1 cellular context compared by ENCODE assay signal in the genomic region with DNA sequence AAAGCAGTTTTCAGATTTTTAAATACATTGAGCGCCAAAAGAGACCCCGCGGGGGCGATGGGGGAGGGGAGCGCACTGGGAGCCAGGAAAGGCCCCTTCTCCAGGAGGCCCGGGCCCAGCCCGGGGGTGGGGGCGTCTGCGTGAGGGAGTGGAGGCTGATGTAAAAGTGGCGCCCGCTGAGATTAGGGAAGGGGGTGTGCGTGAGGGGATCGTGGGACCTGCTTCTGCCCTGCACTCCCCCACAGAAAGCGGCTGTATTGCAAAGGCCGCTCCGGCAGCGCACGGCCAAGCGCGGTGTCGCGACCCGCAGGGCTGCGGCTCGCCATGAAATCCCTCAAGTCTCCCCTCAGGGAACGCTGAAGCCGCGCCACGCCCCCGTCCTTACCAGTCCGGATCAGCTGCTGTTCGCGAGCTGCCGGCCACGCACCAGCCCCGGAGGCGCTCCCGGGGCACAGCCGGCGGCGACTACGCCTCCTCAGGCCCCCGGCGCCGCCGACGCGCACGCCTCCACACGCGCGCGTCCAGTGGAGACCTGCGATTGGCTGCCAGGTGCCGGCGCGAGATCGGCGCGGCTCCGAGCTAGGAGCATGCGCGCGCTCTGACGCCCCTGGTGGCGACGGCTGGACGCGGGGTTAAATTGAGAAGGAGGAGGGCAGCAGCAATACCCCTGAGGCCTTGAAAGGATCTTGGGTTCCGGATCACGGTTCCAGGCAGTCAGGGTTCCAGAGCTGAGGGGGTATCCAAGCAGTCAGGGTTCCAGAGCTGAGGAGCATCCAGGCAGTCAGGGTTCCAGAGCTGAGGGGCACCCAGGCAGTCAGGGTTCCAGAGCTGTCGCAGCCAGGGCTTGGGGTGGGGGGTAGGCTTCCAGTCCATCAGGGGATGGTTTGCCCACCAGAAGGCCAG.
TF ChIP-seq lines count a peak whose summit lies in the region.

A gene with protein sequence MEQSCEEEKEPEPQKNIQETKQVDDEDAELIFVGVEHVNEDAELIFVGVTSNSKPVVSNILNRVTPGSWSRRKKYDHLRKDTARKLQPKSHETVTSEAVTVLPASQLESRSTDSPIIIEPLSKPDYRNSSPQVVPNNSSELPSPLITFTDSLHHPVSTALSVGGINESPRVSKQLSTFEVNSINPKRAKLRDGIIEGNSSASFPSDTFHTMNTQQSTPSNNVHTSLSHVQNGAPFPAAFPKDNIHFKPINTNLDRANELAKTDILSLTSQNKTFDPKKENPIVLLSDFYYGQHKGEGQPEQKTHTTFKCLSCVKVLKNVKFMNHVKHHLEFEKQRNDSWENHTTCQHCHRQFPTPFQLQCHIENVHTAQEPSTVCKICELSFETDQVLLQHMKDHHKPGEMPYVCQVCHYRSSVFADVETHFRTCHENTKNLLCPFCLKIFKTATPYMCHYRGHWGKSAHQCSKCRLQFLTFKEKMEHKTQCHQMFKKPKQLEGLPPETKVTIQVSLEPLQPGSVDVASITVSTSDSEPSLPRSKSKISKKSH (minus strand): TSS at position 469 of the 903 bp plus-strand sequence. CDS start 19,344 bp downstream, outside the sequence.

TF ChIP-seq in HepG2, 621 proteins besides CTCF, POLR2A, EP300 and RAD21 (continued from another document and continues in another):
- TF ChIP-seq ZNF350 (CRISPR knock-in tag; IDR thresholded peaks at IDR 0.05; ENCODE audit: borderline replicate concordance, low read depth): no peak
- TF ChIP-seq ATF7 (IDR thresholded peaks at IDR 0.05): no peak
- no peak for TF ChIP-seq ATF7 (CRISPR knock-in tag; IDR thresholded peaks at IDR 0.05)
- peak; percentile 67 for TF ChIP-seq PHF21A (CRISPR knock-in tag; IDR thresholded peaks at IDR 0.05)
- peak; percentile 63; the same call in 1 of the 2 replicates for TF ChIP-seq ZNF556 (CRISPR knock-in tag; IDR thresholded peaks at IDR 0.05; ENCODE audit: borderline replicate concordance)
- peak; percentile 78 for TF ChIP-seq ZNF891 (CRISPR knock-in tag; IDR thresholded peaks at IDR 0.05)
- no peak for TF ChIP-seq ZNF20 (CRISPR knock-in tag; IDR thresholded peaks at IDR 0.05)
- no peak for TF ChIP-seq NONO (IDR thresholded peaks at IDR 0.05)
- peak; percentile 77 for TF ChIP-seq NONO (CRISPR knock-in tag; conservative IDR thresholded peaks at IDR 0.05)
- peak; percentile 86 for TF ChIP-seq ZFY (CRISPR knock-in tag; IDR thresholded peaks at IDR 0.05)
- TF ChIP-seq ZNF207 (IDR thresholded peaks at IDR 0.05; ENCODE audit: borderline replicate concordance): no peak
- no peak for TF ChIP-seq TP53 (CRISPR knock-in tag; conservative IDR thresholded peaks at IDR 0.05)
- TF ChIP-seq GATAD2A (CRISPR knock-in tag; IDR thresholded peaks at IDR 0.05): peak; percentile 35; the same call in 1 of the 2 replicates
- no peak for TF ChIP-seq JARID2 (CRISPR knock-in tag; IDR thresholded peaks at IDR 0.05; ENCODE audit: insufficient replicate concordance)
- TF ChIP-seq NAIF1 (CRISPR knock-in tag; IDR thresholded peaks at IDR 0.05; ENCODE audit: borderline replicate concordance): 0 out of 2 replicates have a peak, but pooled peaks have one; percentile 30
- peak; percentile 23; the same call in 1 of the 2 replicates for TF ChIP-seq NCOA2 (CRISPR knock-in tag; IDR thresholded peaks at IDR 0.05)
- no peak; the same call in 1 of the 2 replicates for TF ChIP-seq TSC22D2 (CRISPR knock-in tag; IDR thresholded peaks at IDR 0.05; ENCODE audit: borderline replicate concordance)
- no peak for TF ChIP-seq ZNF709 (CRISPR knock-in tag; IDR thresholded peaks at IDR 0.05)
- TF ChIP-seq, protein P1, sequence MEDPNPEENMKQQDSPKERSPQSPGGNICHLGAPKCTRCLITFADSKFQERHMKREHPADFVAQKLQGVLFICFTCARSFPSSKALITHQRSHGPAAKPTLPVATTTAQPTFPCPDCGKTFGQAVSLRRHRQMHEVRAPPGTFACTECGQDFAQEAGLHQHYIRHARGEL (CRISPR knock-in tag; IDR thresholded peaks at IDR 0.05): no peak
- no peak for TF ChIP-seq ISX (CRISPR knock-in tag; conservative IDR thresholded peaks at IDR 0.05)
- peak; percentile 69; the same call in 1 of the 2 replicates for TF ChIP-seq ZFP82 (CRISPR knock-in tag; IDR thresholded peaks at IDR 0.05; ENCODE audit: borderline replicate concordance)
- no peak for TF ChIP-seq ZNF546 (CRISPR knock-in tag; conservative IDR thresholded peaks at IDR 0.05)
- no peak for TF ChIP-seq STAT6 (CRISPR knock-in tag; IDR thresholded peaks at IDR 0.05; ENCODE audit: borderline replicate concordance)
- no peak for TF ChIP-seq ZNF678 (CRISPR knock-in tag; IDR thresholded peaks at IDR 0.05)
- TF ChIP-seq MED13 (CRISPR knock-in tag; IDR thresholded peaks at IDR 0.05): no peak
- no peak for TF ChIP-seq MIER2 (CRISPR knock-in tag; IDR thresholded peaks at IDR 0.05)
- TF ChIP-seq HMG20B (CRISPR knock-in tag; conservative IDR thresholded peaks at IDR 0.05): no peak
- no peak for TF ChIP-seq ZC3H13 (CRISPR knock-in tag; IDR thresholded peaks at IDR 0.05)
- TF ChIP-seq EZH2 (conservative IDR thresholded peaks at IDR 0.05; ENCODE audit: low read depth, low read length): no peak
- no peak; the same call in 1 of the 2 replicates for TF ChIP-seq ELF1 (CRISPR knock-in tag; IDR thresholded peaks at IDR 0.05)
- TF ChIP-seq HIC2 (CRISPR knock-in tag; IDR thresholded peaks at IDR 0.05; ENCODE audit: low read depth): no peak
- TF ChIP-seq HNF1A (IDR thresholded peaks at IDR 0.05; ENCODE audit: low read depth): no peak
- TF ChIP-seq HNF1A (CRISPR knock-in tag; IDR thresholded peaks at IDR 0.05; ENCODE audit: borderline replicate concordance): no peak
- no peak for TF ChIP-seq JUND (CRISPR knock-in tag; IDR thresholded peaks at IDR 0.05)
- TF ChIP-seq SYNCRIP (IDR thresholded peaks at IDR 0.05; ENCODE audit: insufficient read depth, low read depth, low read length): no peak
- no peak for TF ChIP-seq NPAS2 (CRISPR knock-in tag; IDR thresholded peaks at IDR 0.05; ENCODE audit: borderline replicate concordance)
- no peak for TF ChIP-seq LRRFIP1 (CRISPR knock-in tag; conservative IDR thresholded peaks at IDR 0.05)
- TF ChIP-seq CREBL2 (CRISPR knock-in tag; IDR thresholded peaks at IDR 0.05; ENCODE audit: borderline replicate concordance): no peak
- TF ChIP-seq ZSCAN21 (CRISPR knock-in tag; IDR thresholded peaks at IDR 0.05; ENCODE audit: borderline replicate concordance): peak; percentile 68
- no peak for TF ChIP-seq NFIB (CRISPR knock-in tag; IDR thresholded peaks at IDR 0.05; ENCODE audit: borderline replicate concordance)
- TF ChIP-seq CBX2 (IDR thresholded peaks at IDR 0.05; ENCODE audit: low read depth, low read length): no peak
- no peak for TF ChIP-seq CBX2 (CRISPR knock-in tag; IDR thresholded peaks at IDR 0.05; ENCODE audit: low read depth)
- TF ChIP-seq ZNF570 (CRISPR knock-in tag; IDR thresholded peaks at IDR 0.05; ENCODE audit: borderline replicate concordance): no peak
- TF ChIP-seq ATAD3A (CRISPR knock-in tag; IDR thresholded peaks at IDR 0.05): no peak
- no peak for TF ChIP-seq IRF2 (CRISPR knock-in tag; IDR thresholded peaks at IDR 0.05)
- TF ChIP-seq ZNF768 (CRISPR knock-in tag; IDR thresholded peaks at IDR 0.05): peak; percentile 54
- no peak for TF ChIP-seq ESRRA (CRISPR knock-in tag; IDR thresholded peaks at IDR 0.05; ENCODE audit: low read depth)
- TF ChIP-seq CBX1 (IDR thresholded peaks at IDR 0.05; ENCODE audit: low read depth): peak; percentile 76
- TF ChIP-seq ZKSCAN1 (IDR thresholded peaks at IDR 0.05; ENCODE audit: low read length): no peak
- TF ChIP-seq KLF6 (CRISPR knock-in tag; IDR thresholded peaks at IDR 0.05): no peak
- TF ChIP-seq GATAD1 (CRISPR knock-in tag; IDR thresholded peaks at IDR 0.05): peak; percentile 79
- TF ChIP-seq ZNF276 (CRISPR knock-in tag; IDR thresholded peaks at IDR 0.05; ENCODE audit: low read depth): 0 out of 2 replicates have a peak, but pooled peaks have one; percentile 32
- TF ChIP-seq ZNF530 (CRISPR knock-in tag; IDR thresholded peaks at IDR 0.05; ENCODE audit: low read depth): no peak
